ENCODE assay signal across 3 cellular contexts in the genomic region with DNA sequence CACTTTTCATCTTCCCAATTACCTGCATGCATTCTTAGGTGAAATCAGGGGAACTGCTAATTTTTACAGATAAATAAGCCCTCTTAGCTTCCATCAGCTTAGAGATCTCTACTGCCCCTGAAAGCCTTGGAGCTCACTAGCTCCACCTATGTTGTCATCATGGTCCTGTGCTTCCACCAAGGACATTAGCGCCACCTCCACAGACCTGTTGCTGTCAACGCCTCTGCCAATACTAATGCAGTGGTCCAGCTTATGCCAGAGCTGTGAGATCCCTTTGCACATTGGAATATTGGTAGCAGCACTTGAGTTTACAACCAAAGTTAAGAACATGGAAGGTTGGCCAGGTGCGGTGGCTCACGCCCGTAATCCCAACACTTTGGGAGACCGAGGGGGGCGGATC.
TF ChIP-seq lines count a peak whose summit lies in the region.

No MANE protein-coding gene starts in this region.

TF ChIP-seq in HepG2, 621 proteins besides CTCF, POLR2A, EP300 and RAD21:
- TF ChIP-seq, protein P1, sequence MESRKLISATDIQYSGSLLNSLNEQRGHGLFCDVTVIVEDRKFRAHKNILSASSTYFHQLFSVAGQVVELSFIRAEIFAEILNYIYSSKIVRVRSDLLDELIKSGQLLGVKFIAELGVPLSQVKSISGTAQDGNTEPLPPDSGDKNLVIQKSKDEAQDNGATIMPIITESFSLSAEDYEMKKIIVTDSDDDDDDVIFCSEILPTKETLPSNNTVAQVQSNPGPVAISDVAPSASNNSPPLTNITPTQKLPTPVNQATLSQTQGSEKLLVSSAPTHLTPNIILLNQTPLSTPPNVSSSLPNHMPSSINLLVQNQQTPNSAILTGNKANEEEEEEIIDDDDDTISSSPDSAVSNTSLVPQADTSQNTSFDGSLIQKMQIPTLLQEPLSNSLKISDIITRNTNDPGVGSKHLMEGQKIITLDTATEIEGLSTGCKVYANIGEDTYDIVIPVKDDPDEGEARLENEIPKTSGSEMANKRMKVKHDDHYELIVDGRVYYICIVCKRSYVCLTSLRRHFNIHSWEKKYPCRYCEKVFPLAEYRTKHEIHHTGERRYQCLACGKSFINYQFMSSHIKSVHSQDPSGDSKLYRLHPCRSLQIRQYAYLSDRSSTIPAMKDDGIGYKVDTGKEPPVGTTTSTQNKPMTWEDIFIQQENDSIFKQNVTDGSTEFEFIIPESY (CRISPR knock-in tag; IDR thresholded peaks at IDR 0.05) = peak; percentile 62; the same call in 1 of the 2 replicates
- no peak for TF ChIP-seq HNF1B (CRISPR knock-in tag; IDR thresholded peaks at IDR 0.05)

TF ChIP-seq in WTC11, 78 proteins besides CTCF, POLR2A, EP300 and RAD21:
- 0 out of 2 replicates have a peak, but pooled peaks have one; percentile 52 for TF ChIP-seq FOXK1 (CRISPR knock-in tag; IDR thresholded peaks at IDR 0.05)
- TF ChIP-seq ZNF121 (CRISPR knock-in tag; IDR thresholded peaks at IDR 0.05) = peak; percentile 61; the same call in 1 of the 2 replicates
- TF ChIP-seq JUN (CRISPR knock-in tag; IDR thresholded peaks at IDR 0.05) = no peak

TF ChIP-seq in SK-N-SH treated with all-trans-retinoic acid at 6 μM for 48 hours, 23 proteins besides CTCF, POLR2A, EP300 and RAD21:
- TF ChIP-seq ZFP30 (CRISPR knock-in tag; IDR thresholded peaks at IDR 0.05) = no peak
- TF ChIP-seq, protein P2, sequence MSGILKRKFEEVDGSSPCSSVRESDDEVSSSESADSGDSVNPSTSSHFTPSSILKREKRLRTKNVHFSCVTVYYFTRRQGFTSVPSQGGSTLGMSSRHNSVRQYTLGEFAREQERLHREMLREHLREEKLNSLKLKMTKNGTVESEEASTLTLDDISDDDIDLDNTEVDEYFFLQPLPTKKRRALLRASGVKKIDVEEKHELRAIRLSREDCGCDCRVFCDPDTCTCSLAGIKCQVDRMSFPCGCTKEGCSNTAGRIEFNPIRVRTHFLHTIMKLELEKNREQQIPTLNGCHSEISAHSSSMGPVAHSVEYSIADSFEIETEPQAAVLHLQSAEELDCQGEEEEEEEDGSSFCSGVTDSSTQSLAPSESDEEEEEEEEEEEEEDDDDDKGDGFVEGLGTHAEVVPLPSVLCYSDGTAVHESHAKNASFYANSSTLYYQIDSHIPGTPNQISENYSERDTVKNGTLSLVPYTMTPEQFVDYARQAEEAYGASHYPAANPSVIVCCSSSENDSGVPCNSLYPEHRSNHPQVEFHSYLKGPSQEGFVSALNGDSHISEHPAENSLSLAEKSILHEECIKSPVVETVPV (CRISPR knock-in tag; IDR thresholded peaks at IDR 0.05) = no peak
- TF ChIP-seq ZC3H10 (CRISPR knock-in tag; IDR thresholded peaks at IDR 0.05) = no peak
- no peak for TF ChIP-seq OSR1 (CRISPR knock-in tag; IDR thresholded peaks at IDR 0.05)
- TF ChIP-seq, protein P3, sequence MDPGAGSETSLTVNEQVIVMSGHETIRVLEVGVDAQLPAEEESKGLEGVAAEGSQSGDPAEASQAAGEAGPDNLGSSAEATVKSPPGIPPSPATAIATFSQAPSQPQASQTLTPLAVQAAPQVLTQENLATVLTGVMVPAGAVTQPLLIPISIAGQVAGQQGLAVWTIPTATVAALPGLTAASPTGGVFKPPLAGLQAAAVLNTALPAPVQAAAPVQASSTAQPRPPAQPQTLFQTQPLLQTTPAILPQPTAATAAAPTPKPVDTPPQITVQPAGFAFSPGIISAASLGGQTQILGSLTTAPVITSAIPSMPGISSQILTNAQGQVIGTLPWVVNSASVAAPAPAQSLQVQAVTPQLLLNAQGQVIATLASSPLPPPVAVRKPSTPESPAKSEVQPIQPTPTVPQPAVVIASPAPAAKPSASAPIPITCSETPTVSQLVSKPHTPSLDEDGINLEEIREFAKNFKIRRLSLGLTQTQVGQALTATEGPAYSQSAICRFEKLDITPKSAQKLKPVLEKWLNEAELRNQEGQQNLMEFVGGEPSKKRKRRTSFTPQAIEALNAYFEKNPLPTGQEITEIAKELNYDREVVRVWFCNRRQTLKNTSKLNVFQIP (CRISPR knock-in tag; IDR thresholded peaks at IDR 0.05; ENCODE audit: borderline replicate concordance, low read depth) = no peak
- no peak for TF ChIP-seq BACH2 (CRISPR knock-in tag; IDR thresholded peaks at IDR 0.05; ENCODE audit: borderline replicate concordance)
- TF ChIP-seq TCF4 (CRISPR knock-in tag; IDR thresholded peaks at IDR 0.05; ENCODE audit: borderline replicate concordance) = no peak
- no peak for TF ChIP-seq ZNF565 (CRISPR knock-in tag; conservative IDR thresholded peaks at IDR 0.05; ENCODE audit: low read depth)
- TF ChIP-seq ISL1 (CRISPR knock-in tag; IDR thresholded peaks at IDR 0.05) = no peak
- TF ChIP-seq, protein P4, sequence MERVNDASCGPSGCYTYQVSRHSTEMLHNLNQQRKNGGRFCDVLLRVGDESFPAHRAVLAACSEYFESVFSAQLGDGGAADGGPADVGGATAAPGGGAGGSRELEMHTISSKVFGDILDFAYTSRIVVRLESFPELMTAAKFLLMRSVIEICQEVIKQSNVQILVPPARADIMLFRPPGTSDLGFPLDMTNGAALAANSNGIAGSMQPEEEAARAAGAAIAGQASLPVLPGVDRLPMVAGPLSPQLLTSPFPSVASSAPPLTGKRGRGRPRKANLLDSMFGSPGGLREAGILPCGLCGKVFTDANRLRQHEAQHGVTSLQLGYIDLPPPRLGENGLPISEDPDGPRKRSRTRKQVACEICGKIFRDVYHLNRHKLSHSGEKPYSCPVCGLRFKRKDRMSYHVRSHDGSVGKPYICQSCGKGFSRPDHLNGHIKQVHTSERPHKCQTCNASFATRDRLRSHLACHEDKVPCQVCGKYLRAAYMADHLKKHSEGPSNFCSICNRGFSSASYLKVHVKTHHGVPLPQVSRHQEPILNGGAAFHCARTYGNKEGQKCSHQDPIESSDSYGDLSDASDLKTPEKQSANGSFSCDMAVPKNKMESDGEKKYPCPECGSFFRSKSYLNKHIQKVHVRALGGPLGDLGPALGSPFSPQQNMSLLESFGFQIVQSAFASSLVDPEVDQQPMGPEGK (CRISPR knock-in tag; IDR thresholded peaks at IDR 0.05; ENCODE audit: borderline replicate concordance) = no peak
- TF ChIP-seq, protein P5, sequence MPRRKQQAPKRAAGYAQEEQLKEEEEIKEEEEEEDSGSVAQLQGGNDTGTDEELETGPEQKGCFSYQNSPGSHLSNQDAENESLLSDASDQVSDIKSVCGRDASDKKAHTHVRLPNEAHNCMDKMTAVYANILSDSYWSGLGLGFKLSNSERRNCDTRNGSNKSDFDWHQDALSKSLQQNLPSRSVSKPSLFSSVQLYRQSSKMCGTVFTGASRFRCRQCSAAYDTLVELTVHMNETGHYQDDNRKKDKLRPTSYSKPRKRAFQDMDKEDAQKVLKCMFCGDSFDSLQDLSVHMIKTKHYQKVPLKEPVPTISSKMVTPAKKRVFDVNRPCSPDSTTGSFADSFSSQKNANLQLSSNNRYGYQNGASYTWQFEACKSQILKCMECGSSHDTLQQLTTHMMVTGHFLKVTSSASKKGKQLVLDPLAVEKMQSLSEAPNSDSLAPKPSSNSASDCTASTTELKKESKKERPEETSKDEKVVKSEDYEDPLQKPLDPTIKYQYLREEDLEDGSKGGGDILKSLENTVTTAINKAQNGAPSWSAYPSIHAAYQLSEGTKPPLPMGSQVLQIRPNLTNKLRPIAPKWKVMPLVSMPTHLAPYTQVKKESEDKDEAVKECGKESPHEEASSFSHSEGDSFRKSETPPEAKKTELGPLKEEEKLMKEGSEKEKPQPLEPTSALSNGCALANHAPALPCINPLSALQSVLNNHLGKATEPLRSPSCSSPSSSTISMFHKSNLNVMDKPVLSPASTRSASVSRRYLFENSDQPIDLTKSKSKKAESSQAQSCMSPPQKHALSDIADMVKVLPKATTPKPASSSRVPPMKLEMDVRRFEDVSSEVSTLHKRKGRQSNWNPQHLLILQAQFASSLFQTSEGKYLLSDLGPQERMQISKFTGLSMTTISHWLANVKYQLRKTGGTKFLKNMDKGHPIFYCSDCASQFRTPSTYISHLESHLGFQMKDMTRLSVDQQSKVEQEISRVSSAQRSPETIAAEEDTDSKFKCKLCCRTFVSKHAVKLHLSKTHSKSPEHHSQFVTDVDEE (CRISPR knock-in tag; IDR thresholded peaks at IDR 0.05) = no peak
- no peak for TF ChIP-seq ESRRG (CRISPR knock-in tag; IDR thresholded peaks at IDR 0.05)
- TF ChIP-seq ZFP3 (CRISPR knock-in tag; IDR thresholded peaks at IDR 0.05) = no peak
- TF ChIP-seq SNAI2 (CRISPR knock-in tag; IDR thresholded peaks at IDR 0.05) = no peak
TF ChIP-seq in SK-N-SH treated with all-trans-retinoic acid at 6 μM for 48 hours: peak in this region for 0.
